In the genomic region with DNA sequence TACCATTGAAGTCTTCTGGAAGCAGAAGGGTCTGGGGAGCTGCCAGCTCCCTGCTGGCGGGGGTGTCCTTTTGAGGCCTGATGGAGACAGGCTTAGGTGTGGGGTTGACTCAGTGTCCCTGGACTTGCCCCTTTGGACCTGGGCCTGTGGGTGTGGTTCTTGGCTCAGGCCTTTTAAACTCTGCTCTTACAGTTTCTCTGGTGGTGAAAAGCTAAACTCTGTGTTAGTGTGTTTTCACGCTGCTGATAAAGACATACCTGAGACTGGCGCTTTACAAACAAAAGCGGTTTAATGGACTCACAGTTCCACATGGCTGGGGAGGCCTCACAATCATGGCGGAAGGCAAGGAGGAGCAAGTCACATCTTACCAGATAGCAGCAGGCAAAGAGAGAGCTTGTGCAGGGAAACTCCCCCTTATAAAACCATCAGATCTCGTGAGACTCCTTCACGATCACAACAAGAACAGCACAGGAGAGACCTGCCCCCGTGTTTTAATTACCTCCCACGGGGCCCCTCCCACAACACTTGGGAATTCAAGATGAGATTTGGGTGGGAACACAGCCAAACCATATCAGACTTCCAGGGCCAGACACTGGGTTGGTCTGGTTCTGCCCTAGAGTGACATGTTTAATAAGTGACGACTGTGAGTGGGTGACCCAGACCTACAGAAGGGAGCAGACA, we compare ENCODE assay signal across 1 cellular context.
TF ChIP-seq lines count a peak whose summit lies in the region.

No MANE protein-coding gene starts in this region.

TF ChIP-seq in HepG2, 621 proteins besides CTCF, POLR2A, EP300 and RAD21 (continued from another document):
- TF ChIP-seq, protein P1, sequence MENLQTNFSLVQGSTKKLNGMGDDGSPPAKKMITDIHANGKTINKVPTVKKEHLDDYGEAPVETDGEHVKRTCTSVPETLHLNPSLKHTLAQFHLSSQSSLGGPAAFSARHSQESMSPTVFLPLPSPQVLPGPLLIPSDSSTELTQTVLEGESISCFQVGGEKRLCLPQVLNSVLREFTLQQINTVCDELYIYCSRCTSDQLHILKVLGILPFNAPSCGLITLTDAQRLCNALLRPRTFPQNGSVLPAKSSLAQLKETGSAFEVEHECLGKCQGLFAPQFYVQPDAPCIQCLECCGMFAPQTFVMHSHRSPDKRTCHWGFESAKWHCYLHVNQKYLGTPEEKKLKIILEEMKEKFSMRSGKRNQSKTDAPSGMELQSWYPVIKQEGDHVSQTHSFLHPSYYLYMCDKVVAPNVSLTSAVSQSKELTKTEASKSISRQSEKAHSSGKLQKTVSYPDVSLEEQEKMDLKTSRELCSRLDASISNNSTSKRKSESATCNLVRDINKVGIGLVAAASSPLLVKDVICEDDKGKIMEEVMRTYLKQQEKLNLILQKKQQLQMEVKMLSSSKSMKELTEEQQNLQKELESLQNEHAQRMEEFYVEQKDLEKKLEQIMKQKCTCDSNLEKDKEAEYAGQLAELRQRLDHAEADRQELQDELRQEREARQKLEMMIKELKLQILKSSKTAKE (CRISPR knock-in tag; IDR thresholded peaks at IDR 0.05; ENCODE audit: borderline replicate concordance) = no peak
- TF ChIP-seq ZFP90 (CRISPR knock-in tag; IDR thresholded peaks at IDR 0.05; ENCODE audit: borderline replicate concordance) (no peak), ZNF788 (CRISPR knock-in tag; IDR thresholded peaks at IDR 0.05; ENCODE audit: borderline replicate concordance) (no peak), ARID2 (CRISPR knock-in tag; IDR thresholded peaks at IDR 0.05; ENCODE audit: borderline replicate concordance) (no peak), YEATS4 (CRISPR knock-in tag; IDR thresholded peaks at IDR 0.05; ENCODE audit: borderline replicate concordance) (no peak), SRY (CRISPR knock-in tag; IDR thresholded peaks at IDR 0.05) (no peak), HDAC6 (IDR thresholded peaks at IDR 0.05; ENCODE audit: low read depth, low read length) (no peak), ZBTB3 (CRISPR knock-in tag; IDR thresholded peaks at IDR 0.05; ENCODE audit: borderline replicate concordance, low read depth) (no peak), TBX3 (IDR thresholded peaks at IDR 0.05; ENCODE audit: borderline replicate concordance) (no peak), SAP130 (CRISPR knock-in tag; IDR thresholded peaks at IDR 0.05; ENCODE audit: low read depth) (peak; percentile 30; the same call in 1 of the 2 replicates), ZNF790 (CRISPR knock-in tag; IDR thresholded peaks at IDR 0.05; ENCODE audit: borderline replicate concordance) (no peak), MTA3 (CRISPR knock-in tag; IDR thresholded peaks at IDR 0.05) (no peak), ATF7-NPFF (CRISPR knock-in tag; IDR thresholded peaks at IDR 0.05; ENCODE audit: low read depth) (no peak), TCF12 (IDR thresholded peaks at IDR 0.05) (no peak), TCF12 (CRISPR knock-in tag; IDR thresholded peaks at IDR 0.05) (no peak), YY1 (IDR thresholded peaks at IDR 0.05; ENCODE audit: insufficient read depth, insufficient replicate concordance, low read depth, low read length) (peak; percentile 22), KAT2B (IDR thresholded peaks at IDR 0.05; ENCODE audit: borderline replicate concordance, low read depth, low read length) (no peak), PHB2 (IDR thresholded peaks at IDR 0.05; ENCODE audit: partially characterized antibody) (no peak), BHLHE40 (IDR thresholded peaks at IDR 0.05; ENCODE audit: low read length) (no peak), ZNF20 (CRISPR knock-in tag; IDR thresholded peaks at IDR 0.05) (no peak), DMAP1 (CRISPR knock-in tag; IDR thresholded peaks at IDR 0.05) (0 out of 2 replicates have a peak, but pooled peaks have one; percentile 26), SOX5 (CRISPR knock-in tag; IDR thresholded peaks at IDR 0.05; ENCODE audit: borderline replicate concordance) (no peak)
- TF ChIP-seq, protein P2, sequence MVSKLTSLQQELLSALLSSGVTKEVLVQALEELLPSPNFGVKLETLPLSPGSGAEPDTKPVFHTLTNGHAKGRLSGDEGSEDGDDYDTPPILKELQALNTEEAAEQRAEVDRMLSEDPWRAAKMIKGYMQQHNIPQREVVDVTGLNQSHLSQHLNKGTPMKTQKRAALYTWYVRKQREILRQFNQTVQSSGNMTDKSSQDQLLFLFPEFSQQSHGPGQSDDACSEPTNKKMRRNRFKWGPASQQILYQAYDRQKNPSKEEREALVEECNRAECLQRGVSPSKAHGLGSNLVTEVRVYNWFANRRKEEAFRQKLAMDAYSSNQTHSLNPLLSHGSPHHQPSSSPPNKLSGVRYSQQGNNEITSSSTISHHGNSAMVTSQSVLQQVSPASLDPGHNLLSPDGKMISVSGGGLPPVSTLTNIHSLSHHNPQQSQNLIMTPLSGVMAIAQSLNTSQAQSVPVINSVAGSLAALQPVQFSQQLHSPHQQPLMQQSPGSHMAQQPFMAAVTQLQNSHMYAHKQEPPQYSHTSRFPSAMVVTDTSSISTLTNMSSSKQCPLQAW (CRISPR knock-in tag; IDR thresholded peaks at IDR 0.05) = no peak
- TF ChIP-seq, protein P3, sequence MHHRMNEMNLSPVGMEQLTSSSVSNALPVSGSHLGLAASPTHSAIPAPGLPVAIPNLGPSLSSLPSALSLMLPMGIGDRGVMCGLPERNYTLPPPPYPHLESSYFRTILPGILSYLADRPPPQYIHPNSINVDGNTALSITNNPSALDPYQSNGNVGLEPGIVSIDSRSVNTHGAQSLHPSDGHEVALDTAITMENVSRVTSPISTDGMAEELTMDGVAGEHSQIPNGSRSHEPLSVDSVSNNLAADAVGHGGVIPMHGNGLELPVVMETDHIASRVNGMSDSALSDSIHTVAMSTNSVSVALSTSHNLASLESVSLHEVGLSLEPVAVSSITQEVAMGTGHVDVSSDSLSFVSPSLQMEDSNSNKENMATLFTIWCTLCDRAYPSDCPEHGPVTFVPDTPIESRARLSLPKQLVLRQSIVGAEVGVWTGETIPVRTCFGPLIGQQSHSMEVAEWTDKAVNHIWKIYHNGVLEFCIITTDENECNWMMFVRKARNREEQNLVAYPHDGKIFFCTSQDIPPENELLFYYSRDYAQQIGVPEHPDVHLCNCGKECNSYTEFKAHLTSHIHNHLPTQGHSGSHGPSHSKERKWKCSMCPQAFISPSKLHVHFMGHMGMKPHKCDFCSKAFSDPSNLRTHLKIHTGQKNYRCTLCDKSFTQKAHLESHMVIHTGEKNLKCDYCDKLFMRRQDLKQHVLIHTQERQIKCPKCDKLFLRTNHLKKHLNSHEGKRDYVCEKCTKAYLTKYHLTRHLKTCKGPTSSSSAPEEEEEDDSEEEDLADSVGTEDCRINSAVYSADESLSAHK (CRISPR knock-in tag; IDR thresholded peaks at IDR 0.05; ENCODE audit: borderline replicate concordance) = no peak
- TF ChIP-seq, protein P4, sequence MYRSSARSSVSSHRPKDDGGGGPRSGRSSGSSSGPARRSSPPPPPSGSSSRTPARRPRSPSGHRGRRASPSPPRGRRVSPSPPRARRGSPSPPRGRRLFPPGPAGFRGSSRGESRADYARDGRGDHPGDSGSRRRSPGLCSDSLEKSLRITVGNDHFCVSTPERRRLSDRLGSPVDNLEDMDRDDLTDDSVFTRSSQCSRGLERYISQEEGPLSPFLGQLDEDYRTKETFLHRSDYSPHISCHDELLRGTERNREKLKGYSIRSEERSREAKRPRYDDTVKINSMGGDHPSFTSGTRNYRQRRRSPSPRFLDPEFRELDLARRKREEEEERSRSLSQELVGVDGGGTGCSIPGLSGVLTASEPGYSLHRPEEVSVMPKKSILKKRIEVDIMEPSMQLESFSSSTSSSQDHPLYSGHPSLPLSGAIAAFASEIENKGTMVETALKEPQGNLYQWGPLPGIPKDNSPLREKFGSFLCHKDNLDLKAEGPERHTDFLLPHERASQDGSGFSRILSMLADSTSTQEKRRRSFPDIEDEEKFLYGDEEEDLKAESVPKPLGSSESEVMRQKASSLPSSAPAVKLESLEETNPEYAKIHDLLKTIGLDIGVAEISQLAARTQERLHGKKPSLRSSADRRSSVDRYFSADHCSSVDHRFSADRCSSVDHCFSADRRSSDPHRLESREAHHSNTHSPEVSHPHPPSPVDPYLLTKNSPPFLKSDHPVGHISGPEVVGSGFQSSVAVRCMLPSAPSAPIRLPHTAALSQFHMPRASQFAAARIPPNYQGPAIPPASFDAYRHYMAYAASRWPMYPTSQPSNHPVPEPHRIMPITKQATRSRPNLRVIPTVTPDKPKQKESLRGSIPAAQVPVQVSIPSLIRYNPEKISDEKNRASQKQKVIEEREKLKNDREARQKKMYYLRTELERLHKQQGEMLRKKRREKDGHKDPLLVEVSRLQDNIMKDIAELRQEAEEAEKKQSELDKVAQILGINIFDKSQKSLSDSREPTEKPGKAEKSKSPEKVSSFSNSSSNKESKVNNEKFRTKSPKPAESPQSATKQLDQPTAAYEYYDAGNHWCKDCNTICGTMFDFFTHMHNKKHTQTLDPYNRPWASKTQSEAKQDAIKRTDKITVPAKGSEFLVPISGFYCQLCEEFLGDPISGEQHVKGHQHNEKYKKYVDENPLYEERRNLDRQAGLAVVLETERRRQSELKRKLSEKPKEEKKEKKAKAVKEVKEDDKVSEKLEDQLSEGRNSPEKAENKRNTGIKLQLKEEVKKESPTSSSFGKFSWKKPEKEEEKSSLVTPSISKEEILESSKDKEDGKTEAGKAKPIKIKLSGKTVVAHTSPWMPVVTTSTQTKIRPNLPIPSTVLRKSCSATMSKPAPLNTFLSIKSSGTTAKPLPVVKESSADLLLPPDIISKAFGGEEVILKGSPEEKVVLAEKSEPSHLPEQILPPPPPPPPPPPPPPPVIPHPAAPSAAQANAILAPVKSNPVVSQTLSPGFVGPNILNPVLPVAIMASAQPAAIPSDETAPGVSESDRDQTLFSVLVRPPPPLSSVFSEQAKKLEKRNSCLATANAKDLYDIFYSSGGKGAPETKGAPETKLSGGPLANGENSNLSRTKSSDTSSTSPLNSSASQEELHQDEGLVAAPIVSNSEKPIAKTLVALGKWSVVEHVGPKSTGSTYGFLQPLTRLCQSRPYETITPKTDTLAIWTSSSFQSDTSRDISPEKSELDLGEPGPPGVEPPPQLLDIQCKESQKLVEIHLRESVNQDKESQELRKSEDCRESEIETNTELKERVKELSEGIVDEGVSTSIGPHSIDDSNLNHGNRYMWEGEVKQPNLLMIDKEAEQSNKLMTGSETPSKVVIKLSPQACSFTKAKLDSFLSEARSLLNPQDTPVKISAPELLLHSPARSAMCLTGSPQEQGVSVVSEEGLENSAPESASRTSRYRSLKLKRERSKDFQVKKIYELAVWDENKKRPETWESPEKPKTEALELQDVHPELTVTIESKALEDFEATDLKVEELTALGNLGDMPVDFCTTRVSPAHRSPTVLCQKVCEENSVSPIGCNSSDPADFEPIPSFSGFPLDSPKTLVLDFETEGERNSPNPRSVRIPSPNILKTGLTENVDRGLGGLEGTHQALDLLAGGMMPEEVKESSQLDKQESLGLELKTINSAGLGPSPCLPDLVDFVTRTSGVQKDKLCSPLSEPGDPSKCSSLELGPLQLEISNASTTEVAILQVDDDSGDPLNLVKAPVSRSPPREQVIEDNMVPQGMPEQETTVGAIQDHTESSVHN (CRISPR knock-in tag; IDR thresholded peaks at IDR 0.05) = no peak
